In the genomic region with DNA sequence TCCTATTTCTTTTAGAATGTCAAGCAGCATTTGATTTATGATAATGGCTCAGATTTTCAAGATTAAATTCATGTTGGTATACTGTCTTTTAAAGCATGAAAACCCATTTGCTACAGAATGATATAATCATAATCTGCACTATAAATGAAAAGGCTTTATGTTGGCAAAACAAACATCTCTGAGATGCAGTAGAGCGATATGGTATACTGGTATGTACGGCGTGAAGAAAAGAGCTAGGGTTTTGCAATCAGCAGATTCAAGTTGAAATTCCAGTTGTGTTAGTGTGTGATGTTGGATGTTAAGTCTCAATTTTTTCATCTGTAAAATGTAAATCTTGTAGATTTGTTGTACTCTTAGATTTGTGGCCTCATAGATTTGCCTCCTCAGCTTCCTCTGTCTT, we compare ENCODE assay signal across 1 cellular context.
TF ChIP-seq lines count a peak whose summit lies in the region.

No MANE protein-coding gene starts in this region.

TF ChIP-seq in HCT116, 20 proteins besides CTCF, POLR2A, EP300 and RAD21 (continued from another document):
- TF ChIP-seq, protein P1, sequence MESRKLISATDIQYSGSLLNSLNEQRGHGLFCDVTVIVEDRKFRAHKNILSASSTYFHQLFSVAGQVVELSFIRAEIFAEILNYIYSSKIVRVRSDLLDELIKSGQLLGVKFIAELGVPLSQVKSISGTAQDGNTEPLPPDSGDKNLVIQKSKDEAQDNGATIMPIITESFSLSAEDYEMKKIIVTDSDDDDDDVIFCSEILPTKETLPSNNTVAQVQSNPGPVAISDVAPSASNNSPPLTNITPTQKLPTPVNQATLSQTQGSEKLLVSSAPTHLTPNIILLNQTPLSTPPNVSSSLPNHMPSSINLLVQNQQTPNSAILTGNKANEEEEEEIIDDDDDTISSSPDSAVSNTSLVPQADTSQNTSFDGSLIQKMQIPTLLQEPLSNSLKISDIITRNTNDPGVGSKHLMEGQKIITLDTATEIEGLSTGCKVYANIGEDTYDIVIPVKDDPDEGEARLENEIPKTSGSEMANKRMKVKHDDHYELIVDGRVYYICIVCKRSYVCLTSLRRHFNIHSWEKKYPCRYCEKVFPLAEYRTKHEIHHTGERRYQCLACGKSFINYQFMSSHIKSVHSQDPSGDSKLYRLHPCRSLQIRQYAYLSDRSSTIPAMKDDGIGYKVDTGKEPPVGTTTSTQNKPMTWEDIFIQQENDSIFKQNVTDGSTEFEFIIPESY (IDR thresholded peaks at IDR 0.05; ENCODE audit: extremely low read depth, insufficient replicate concordance, low read length), result no peak
- TF ChIP-seq ZNF274 (IDR thresholded peaks at IDR 0.05; ENCODE audit: low read depth, low read length) (no peak), JUND (IDR thresholded peaks at IDR 0.05) (no peak), CBX3 (IDR thresholded peaks at IDR 0.05; ENCODE audit: low read depth) (no peak), TCF7L2 (IDR thresholded peaks at IDR 0.05; ENCODE audit: borderline replicate concordance, extremely low read depth, insufficient read depth, insufficient read length) (no peak), FOSL1 (IDR thresholded peaks at IDR 0.05; ENCODE audit: low read depth) (no peak), SP1 (IDR thresholded peaks at IDR 0.05; ENCODE audit: low read depth) (no peak), POLR2AphosphoS5 (IDR thresholded peaks at IDR 0.05; ENCODE audit: low read depth, low read length) (no peak), SRF (IDR thresholded peaks at IDR 0.05; ENCODE audit: low read depth) (no peak)
